In genomic region chr16:50668368-50669008, GRCh38 we compare ENCODE assay signal across 13 cellular contexts. TPM values are rescaled to one million over a fixed set of nuclear protein-coding genes. Genes with fewer than 3 reads are reported as not detected.
DNase-seq lines count a peak whose midpoint lies in the region; ATAC-seq and TF ChIP-seq lines count a peak whose summit lies in the region.
"Had no signal": no experiment of that assay in that cellular context is flagged by ENCODE, and none has a peak within 500 bp of the region (broad histone marks: within the 10 kb centered on the region; RNA-seq: fewer than 3 reads in every experiment).

No MANE protein-coding gene starts in this region.

- peak; percentile 74 for DNase-seq in Caco-2
- DNase-seq in endothelial cell (ENCODE audit: low spot score) = peak; percentile 32
- no peak for DNase-seq in LoVo (ENCODE audit: low spot score)
- no peak for DNase-seq in MM.1S
- DNase-seq: EL, foreskin keratinocyte, H7, NCI-H526 treated with DMSO at 0.1 percent for 48 hours, SK-N-SH had no signal

- H3K9ac ChIP-seq in MM.1S (ENCODE audit: low read length) = no peak overlapping the region
- H3K9ac ChIP-seq: SK-N-SH had no signal

- no peak overlapping the region for H2AFZ ChIP-seq in MM.1S (ENCODE audit: low read length)

- peak overlapping the region; percentile 87 for H3K27ac ChIP-seq in neutrophil
- no peak overlapping the region for H3K27ac ChIP-seq in MM.1S (ENCODE audit: low read length)
- H3K27ac ChIP-seq: foreskin keratinocyte had no signal

- H3K4me1 ChIP-seq in Caco-2 = peaks cover 10% of the 10 kb centered on the region; the same call in 1 of the 2 replicates
- H3K4me1 ChIP-seq in neutrophil (ENCODE audit: control insufficient read depth in 1 of 2, insufficient read depth in 1 of 2, low read depth in 1 of 2, low read length in 1 of 2) = peaks cover 31 to 32% of the 10 kb centered on the region in 2 experiments
- H3K4me1 ChIP-seq in MM.1S (ENCODE audit: low read length) = no peaks in the 10 kb centered on the region
- H3K4me1 ChIP-seq: foreskin keratinocyte had no signal

- POLR2A ChIA-PET in Caco-2 (lab: Charles Lee) = no interaction called here

- TF ChIP-seq CTCF in Caco-2 (IDR thresholded peaks at IDR 0.05; ENCODE audit: insufficient read depth in 1 of 2, low read depth in 1 of 2, low read length in 1 of 2, severe bottlenecking in 1 of 2, unreplicated experiment in 1 of 2) = peak in 1 of 2 experiments; percentile 47
- TF ChIP-seq CTCF in LNCAP (IDR thresholded peaks at IDR 0.05) = 0 out of 2 replicates have a peak, but pooled peaks have one; percentile 24
- no peak for TF ChIP-seq CTCF in endothelial cell (IDR thresholded peaks at IDR 0.05; ENCODE audit: unreplicated experiment)
- TF ChIP-seq CTCF in neutrophil (IDR thresholded peaks at IDR 0.05) = no peak
- no peak for TF ChIP-seq CTCF in MM.1S (IDR thresholded peaks at IDR 0.05; ENCODE audit: low read length)

- no TSS peak for BruUV-seq in Caco-2 (replicated peaks; lab: Mats Ljungman, UMichigan)

- intact Hi-C loops in Caco-2 (cut with micrococcal nuclease; ENCODE audit: unreplicated experiment) = loop anchor here (1.0 to 5.0 kb wide), 2 partner anchors 138 to 201 kb away; no protein-coding TSS in a partner anchor

- CTCF ChIA-PET in Caco-2 (lab: Charles Lee) = interaction anchor here (0.5 to 8.1 kb wide), 13 partner anchors 10 to 455 kb away, joined by 3 to 188 read pairs (median 4); partner anchors contain the start of genes BRD7 and CYLD

- H3K27ac Mint-ChIP-seq in Caco-2 (ENCODE audit: unreplicated experiment) (peak overlapping the region; percentile 8), endothelial cell (ENCODE audit: unreplicated experiment) (peak overlapping the region; percentile 7)

- no peaks in the 10 kb centered on the region for H3K27me3 Mint-ChIP-seq in Caco-2 (ENCODE audit: insufficient read depth, unreplicated experiment)
- peaks cover 12% of the 10 kb centered on the region for H3K27me3 Mint-ChIP-seq in endothelial cell (ENCODE audit: unreplicated experiment)

- H3K4me2 ChIP-seq in MM.1S (ENCODE audit: low read depth, low read length) = no peak overlapping the region
- H3K4me2 ChIP-seq: SK-N-SH had no signal

- H3K9me2 ChIP-seq in MM.1S (replicated peaks; ENCODE audit: insufficient read depth, low read length) = no peaks in the 10 kb centered on the region
- H3K9me2 ChIP-seq: SK-N-SH had no signal

- no peaks in the 10 kb centered on the region for H3K79me2 ChIP-seq in MM.1S (ENCODE audit: low read length)

- no peaks in the 10 kb centered on the region for H4K20me1 ChIP-seq in MM.1S (ENCODE audit: insufficient read depth, low read length)

- H3K36me3 ChIP-seq in Caco-2 (ENCODE audit: control insufficient read depth, insufficient read depth, low read length) = no peaks in the 10 kb centered on the region
- H3K36me3 ChIP-seq in neutrophil = peaks cover 58% of the 10 kb centered on the region
- peaks cover 6% of the 10 kb centered on the region; the same call in 1 of the 2 replicates for H3K36me3 ChIP-seq in MM.1S (replicated peaks; ENCODE audit: insufficient read depth, low read length)

- no peak overlapping the region for H3K4me3 Mint-ChIP-seq in Caco-2 (ENCODE audit: unreplicated experiment)
- no peak overlapping the region for H3K4me3 Mint-ChIP-seq in endothelial cell (ENCODE audit: unreplicated experiment)

- H3K4me1 Mint-ChIP-seq in Caco-2 (ENCODE audit: low read depth, unreplicated experiment) = peaks cover 21% of the 10 kb centered on the region
- H3K4me1 Mint-ChIP-seq in endothelial cell (ENCODE audit: unreplicated experiment) = peaks cover 15% of the 10 kb centered on the region

- no peaks in the 10 kb centered on the region for H3K36me3 Mint-ChIP-seq in Caco-2 (ENCODE audit: insufficient read depth, unreplicated experiment)
- peaks cover 11% of the 10 kb centered on the region for H3K36me3 Mint-ChIP-seq in endothelial cell (ENCODE audit: low read depth, unreplicated experiment)

- H3K9me3 Mint-ChIP-seq in Caco-2 (ENCODE audit: unreplicated experiment) = peaks cover 20% of the 10 kb centered on the region
- H3K9me3 Mint-ChIP-seq in endothelial cell (ENCODE audit: unreplicated experiment) = no peaks in the 10 kb centered on the region

- no peaks in the 10 kb centered on the region; the same call in 1 of the 2 replicates for H3F3A ChIP-seq in MM.1S (ENCODE audit: insufficient read depth, low read length)

- H3K4me3 ChIP-seq in Caco-2 (ENCODE audit: low read depth, low read length) (no peak overlapping the region), neutrophil (ENCODE audit: low read depth in 1 of 2, low read length in 1 of 2) (no peak overlapping the region), MM.1S (ENCODE audit: low read length) (no peak overlapping the region)

- no peak for ATAC-seq in GM19035 (IDR thresholded peaks at IDR 0.05; ENCODE audit: unreplicated experiment)
- ATAC-seq: foreskin keratinocyte had no signal

- H3K9me3 ChIP-seq in Caco-2 = peaks cover 19% of the 10 kb centered on the region
- no peaks in the 10 kb centered on the region for H3K9me3 ChIP-seq in neutrophil
- no peaks in the 10 kb centered on the region; the same call in 1 of the 2 replicates for H3K9me3 ChIP-seq in MM.1S (replicated peaks; ENCODE audit: insufficient read depth, low read length)
- H3K9me3 ChIP-seq: SK-N-SH had no signal

- H3K27me3 ChIP-seq in Caco-2 (replicated peaks; ENCODE audit: control insufficient read depth, insufficient read depth, low read length) (no peaks in the 10 kb centered on the region), neutrophil (no peaks in the 10 kb centered on the region), MM.1S (replicated peaks; ENCODE audit: insufficient read depth, low read length) (no peaks in the 10 kb centered on the region)

RNA-seq across cellular contexts. Expression of gene SNX20, which starts 12.6 kb away (rescaled TPM):
- not detected in 2 replicates for total RNA-seq in Caco-2 (2022)
- not detected for total RNA-seq in endothelial cell (ENCODE audit: unreplicated experiment)
- total RNA-seq: foreskin keratinocyte, H7, M059J had no signal

RNA-seq across cellular contexts. Expression of gene NOD2, which starts 24.9 kb away (rescaled TPM):
- total RNA-seq in Caco-2 (2022) (0.23 and 0.51 TPM in 2 replicates), endothelial cell (ENCODE audit: unreplicated experiment) (0.51 TPM)
- total RNA-seq: H7 had no signal

Comparison
In these comparisons a context has a peak if more than half of its experiments do, and no peak if none do; other contexts are left out.
1. DNase-seq: peak in Caco-2 (2 of 2) and endothelial cell (single experiment); none in LoVo (single experiment) and MM.1S (single experiment).